8 cellular contexts compared by ENCODE assay signal in genomic region chr1:59976194-59977074, GRCh38. TPM values are rescaled to one million over a fixed set of nuclear protein-coding genes. Genes with fewer than 3 reads are reported as not detected.
DNase-seq lines count a peak whose midpoint lies in the region; TF ChIP-seq lines count a peak whose summit lies in the region.

No MANE protein-coding gene starts in this region.

- TF ChIP-seq CTCF in A673 (conservative IDR thresholded peaks at IDR 0.05; ENCODE audit: low read depth, low read length): peak; percentile 94
- peak; percentile 86 for TF ChIP-seq CTCF in GM13977 (IDR thresholded peaks at IDR 0.05; ENCODE audit: extremely low read depth, insufficient read depth, missing control alignments)
- peak; percentile 87 for TF ChIP-seq CTCF in OCI-LY1 (IDR thresholded peaks at IDR 0.05; ENCODE audit: low read length)
- peak; percentile 45 to 73 (median 64) for TF ChIP-seq CTCF in ovary (IDR thresholded peaks at IDR 0.05)

- H2AFZ ChIP-seq in OCI-LY1 (ENCODE audit: low read length): no peak overlapping the region

- CTCF ChIA-PET in A673 (lab: Charles Lee): interaction anchor here (0.6 to 0.7 kb wide), 3 partner anchors 23 to 153 kb away, joined by 3 to 4 read pairs (median 4); no protein-coding TSS in a partner anchor

- H3K9me2 ChIP-seq in OCI-LY1 (ENCODE audit: low read depth, low read length): no peaks in the 10 kb centered on the region

- H3F3A ChIP-seq in OCI-LY1 (ENCODE audit: insufficient read depth, low read length): no peaks in the 10 kb centered on the region

- H3K4me3 ChIP-seq in A673 (ENCODE audit: low read depth, low read length, poor library complexity, severe bottlenecking) (no peak overlapping the region), OCI-LY1 (ENCODE audit: low read depth, low read length, poor library complexity, severe bottlenecking) (no peak overlapping the region), ovary (no peak overlapping the region)

- H3K36me3 ChIP-seq in A673 (ENCODE audit: insufficient read depth, low read length, poor library complexity, severe bottlenecking) (no peaks in the 10 kb centered on the region), OCI-LY1 (ENCODE audit: insufficient read depth, low read length) (no peaks in the 10 kb centered on the region), ovary (no peaks in the 10 kb centered on the region)

- 33 to 42% (median 36%) methylated on average over 19 of the region's 19 CpGs for WGBS in ovary, 3 donors

- H3K9ac ChIP-seq in OCI-LY1 (ENCODE audit: low read length): no peak overlapping the region

- in situ Hi-C loops in GM13977 (cut with MboI; ENCODE audit: low pct_unique_long_range_greater_than_20kb, low sequenced_read_pairs, unreplicated experiment): no loop called here

- no peak for TF ChIP-seq POLR2A in ovary (IDR thresholded peaks at IDR 0.05)

- BruUV-seq in A673 (replicated peaks; lab: Mats Ljungman, UMichigan): no TSS peak

- no peaks in the 10 kb centered on the region for H3K4me1 ChIP-seq in A673 (ENCODE audit: insufficient read depth, low read length, poor library complexity, severe bottlenecking)
- H3K4me1 ChIP-seq in OCI-LY1 (ENCODE audit: insufficient read depth, low read length, severe bottlenecking): no peaks in the 10 kb centered on the region
- no peaks in the 10 kb centered on the region for H3K4me1 ChIP-seq in ovary (ENCODE audit: insufficient read depth)

- intact Hi-C loops in A673 (cut with micrococcal nuclease; ENCODE audit: unreplicated experiment): loop anchor here (1.0 to 10.0 kb wide), 3 partner anchors 150 to 1876 kb away; no protein-coding TSS in a partner anchor
- intact Hi-C loops in ovary (cut with DNase I): loop anchor here in 1 of 4 donors (10.0 kb wide), 1 partner anchor 1878 kb away; no protein-coding TSS in a partner anchor

- H3K27ac ChIP-seq in A673 (ENCODE audit: low read depth, low read length, poor library complexity, severe bottlenecking) (no peak overlapping the region), OCI-LY1 (ENCODE audit: low read depth, low read length, poor library complexity, severe bottlenecking) (no peak overlapping the region), ovary (no peak overlapping the region)

- no peaks in the 10 kb centered on the region for H4K20me1 ChIP-seq in OCI-LY1 (ENCODE audit: insufficient read depth, low read length)

- H3K27me3 ChIP-seq in A673 (replicated peaks; ENCODE audit: insufficient read depth, low read depth, low read length, poor library complexity): peaks cover 25% of the 10 kb centered on the region
- H3K27me3 ChIP-seq in OCI-LY1 (ENCODE audit: insufficient read depth, low read length): no peaks in the 10 kb centered on the region
- no peaks in the 10 kb centered on the region for H3K27me3 ChIP-seq in ovary

- no peak for TF ChIP-seq EP300 in ovary (IDR thresholded peaks at IDR 0.05)

- no peaks in the 10 kb centered on the region for H3K79me2 ChIP-seq in OCI-LY1 (ENCODE audit: insufficient read depth, low read length)

- DNase-seq in A673 (ENCODE audit: low spot score): peak; percentile 76
- DNase-seq in GM13977 (ENCODE audit: low spot score): peak; percentile 65
- peak; percentile 51 for DNase-seq in HuH-7.5 (ENCODE audit: low spot score)
- peak; percentile 3 to 10 for DNase-seq in activated T-helper 1 cell treated with anti-CD3 and anti-CD28 coated beads, Interleukin-2, amount 50 U/mL, for 16 hours (ENCODE audit: low read depth in 1 of 2, low spot score in 1 of 2)
- peak; percentile 40 for DNase-seq in globus pallidus (ENCODE audit: low spot score)
- DNase-seq in ovary: peak; percentile 10 to 78 (median 76)
- no peak for DNase-seq in NK-92 (lab: John Stamatoyannopoulos, UW; ENCODE audit: unreplicated experiment)

- H3K9me3 ChIP-seq in A673 (ENCODE audit: low read depth, low read length, poor library complexity, severe bottlenecking): no peaks in the 10 kb centered on the region
- H3K9me3 ChIP-seq in OCI-LY1 (ENCODE audit: low read length): no peaks in the 10 kb centered on the region
- no peaks in the 10 kb centered on the region for H3K9me3 ChIP-seq in ovary

- H3K4me2 ChIP-seq in OCI-LY1 (ENCODE audit: low read length): no peak overlapping the region

- POLR2A ChIA-PET in A673 (lab: Charles Lee; ENCODE audit: low non-redundant PET): no interaction called here

RNA-seq across cellular contexts. Expression of gene CYP2J2, which starts 49.9 kb away (rescaled TPM):
- 1.8 and 1.9 TPM in 2 replicates for total RNA-seq in A673 (2021)
- total RNA-seq in ovary: 1 to 10 TPM in 2 of 7 donors, under 1 TPM in 2, not detected in 3; 0.25 to 1.4 (median 0.70) TPM
- polyA plus RNA-seq in ovary: under 1 TPM; 0.12 to 0.18 TPM
